19 cellular contexts compared by ENCODE assay signal in genomic region chr7:127550247-127550646, GRCh38. TPM values are rescaled to one million over a fixed set of nuclear protein-coding genes. Genes with fewer than 3 reads are reported as not detected.
DNase-seq lines count a peak whose midpoint lies in the region; ATAC-seq and TF ChIP-seq lines count a peak whose summit lies in the region.
"Had no signal": no experiment of that assay in that cellular context is flagged by ENCODE, and none has a peak within 500 bp of the region (broad histone marks: within the 10 kb centered on the region; RNA-seq: fewer than 3 reads in every experiment).

No MANE protein-coding gene starts in this region.

- POLR2A ChIA-PET in A673 (lab: Charles Lee; ENCODE audit: low non-redundant PET): no interaction called here
- POLR2A ChIA-PET in PC-3 (lab: Charles Lee; ENCODE audit: unreplicated experiment): no interaction called here
- POLR2A ChIA-PET in CD4-positive, alpha-beta T cell (lab: Charles Lee): no interaction called here

- H3K27ac ChIP-seq in A673 (ENCODE audit: low read depth, low read length, poor library complexity, severe bottlenecking): no peak overlapping the region
- H3K27ac ChIP-seq in GM23248: no peak overlapping the region
- H3K27ac ChIP-seq in PC-3 (ENCODE audit: low read length): no peak overlapping the region
- H3K27ac ChIP-seq in CD4-positive, alpha-beta T cell (ENCODE audit: low read depth, low read length): no peak overlapping the region
- H3K27ac ChIP-seq in upper lobe of right lung: no peak overlapping the region
- H3K27ac ChIP-seq: HL-60 had no signal

- peaks cover 6% of the 10 kb centered on the region for H3K9me3 Mint-ChIP-seq in CD4-positive, alpha-beta T cell

- H3K27me3 ChIP-seq in A673 (replicated peaks; ENCODE audit: insufficient read depth, low read depth, low read length, poor library complexity) (no peaks in the 10 kb centered on the region), GM23248 (replicated peaks; ENCODE audit: insufficient read depth) (no peaks in the 10 kb centered on the region), PC-3 (ENCODE audit: low read length) (no peaks in the 10 kb centered on the region), upper lobe of right lung (no peaks in the 10 kb centered on the region)
- H3K27me3 ChIP-seq in CD4-positive, alpha-beta T cell (ENCODE audit: control insufficient read depth, insufficient read depth, low read length): no peaks in the 10 kb centered on the region

- CTCF ChIA-PET in A673 (lab: Charles Lee): no interaction called here
- CTCF ChIA-PET in PC-3 (lab: Charles Lee): no interaction called here
- CTCF ChIA-PET in CD4-positive, alpha-beta T cell (lab: Charles Lee): no interaction called here

- intact Hi-C loops in A673 (cut with micrococcal nuclease; ENCODE audit: unreplicated experiment) (no loop called here), PC-3 (cut with micrococcal nuclease) (no loop called here), upper lobe of right lung (cut with DNase I) (no loop called here)
- intact Hi-C loops in CD4-positive, alpha-beta T cell (cut with DNase I, micrococcal nuclease): no loop called here

- TF ChIP-seq CTCF in A673 (conservative IDR thresholded peaks at IDR 0.05; ENCODE audit: low read depth, low read length): peak; percentile 37; the same call in 1 of the 2 replicates
- peak; percentile 52 for TF ChIP-seq CTCF in PC-3 (conservative IDR thresholded peaks at IDR 0.05; ENCODE audit: low read depth, low read length)
- peak; percentile 24 for TF ChIP-seq CTCF in fibroblast of pulmonary artery (IDR thresholded peaks at IDR 0.05; ENCODE audit: low read length, missing control alignments)
- no peak for TF ChIP-seq CTCF in CD4-positive, alpha-beta T cell (IDR thresholded peaks at IDR 0.05)
- TF ChIP-seq CTCF in upper lobe of right lung (IDR thresholded peaks at IDR 0.05): no peak

- DNase-seq in A673 (ENCODE audit: low spot score): no peak
- peak; percentile 12 for DNase-seq in GM23248
- DNase-seq in PC-3: peak; percentile 2
- no peak for DNase-seq in fibroblast of pulmonary artery (ENCODE audit: low read depth)
- no peak for DNase-seq in NCI-H748 (lab: John Stamatoyannopoulos, UW; ENCODE audit: unreplicated experiment)
- no peak for DNase-seq in CD4-positive, alpha-beta T cell
- no peak for DNase-seq in upper lobe of right lung
- DNase-seq: caudate nucleus, DMS153, glutamatergic neuron, immature natural killer cell, Karpas-422, mesenchymal stem cell, NCI-H187 treated with DMSO at 0.1 percent for 48 hours, Right ventricle myocardium superior had no signal

- no peak overlapping the region for H2AFZ ChIP-seq in GM23248
- no peak overlapping the region for H2AFZ ChIP-seq in PC-3 (ENCODE audit: low read length)

- H3K4me3 ChIP-seq in A673 (ENCODE audit: low read depth, low read length, poor library complexity, severe bottlenecking) (no peak overlapping the region), GM23248 (no peak overlapping the region), PC-3 (ENCODE audit: low read length) (no peak overlapping the region), fibroblast of pulmonary artery (replicated peaks; ENCODE audit: low read depth, low read length) (no peak overlapping the region), upper lobe of right lung (no peak overlapping the region)

- H3K4me1 ChIP-seq in A673 (ENCODE audit: insufficient read depth, low read length, poor library complexity, severe bottlenecking): no peaks in the 10 kb centered on the region
- H3K4me1 ChIP-seq in GM23248 (ENCODE audit: insufficient read depth): no peaks in the 10 kb centered on the region
- no peaks in the 10 kb centered on the region for H3K4me1 ChIP-seq in PC-3 (ENCODE audit: insufficient read depth, low read length)
- no peaks in the 10 kb centered on the region for H3K4me1 ChIP-seq in upper lobe of right lung

- in situ Hi-C loops in GM23248 (cut with MboI): no loop called here

- H3K9ac ChIP-seq in GM23248 (no peak overlapping the region), PC-3 (ENCODE audit: low read length) (no peak overlapping the region)

- no TSS peak for BruUV-seq in A673 (replicated peaks; lab: Mats Ljungman, UMichigan)
- no TSS peak for BruUV-seq in PC-3 (replicated peaks; lab: Mats Ljungman, UMichigan)

- H4K20me1 ChIP-seq in GM23248 (ENCODE audit: insufficient read depth): no peaks in the 10 kb centered on the region
- no peaks in the 10 kb centered on the region for H4K20me1 ChIP-seq in PC-3 (ENCODE audit: low read length)

- H3K9me2 ChIP-seq in GM23248 (ENCODE audit: insufficient read depth) (no peaks in the 10 kb centered on the region), PC-3 (replicated peaks; ENCODE audit: low read length) (no peaks in the 10 kb centered on the region)

- H3K36me3 Mint-ChIP-seq in CD4-positive, alpha-beta T cell (ENCODE audit: low read depth): no peaks in the 10 kb centered on the region

- H3K4me3 Mint-ChIP-seq in CD4-positive, alpha-beta T cell: no peak overlapping the region
- H3K4me3 Mint-ChIP-seq: B cell, immature natural killer cell had no signal

- H3K4me1 Mint-ChIP-seq in CD4-positive, alpha-beta T cell (ENCODE audit: low read depth): no peaks in the 10 kb centered on the region
- H3K4me1 Mint-ChIP-seq: B cell, immature natural killer cell had no signal

- H3K27ac Mint-ChIP-seq in CD4-positive, alpha-beta T cell: no peak overlapping the region
- H3K27ac Mint-ChIP-seq: activated naive CD4-positive, alpha-beta T cell treated with anti-CD3 and anti-CD28 coated beads, Interleukin-2, amount 50 U/mL, for 72 hours; B cell; immature natural killer cell had no signal

- peak; percentile 38; the same call in 1 of the 2 replicates for ATAC-seq in PC-3
- ATAC-seq in CD4-positive, alpha-beta T cell (ENCODE audit: poor library complexity): no peak
- no peak for ATAC-seq in upper lobe of right lung
- ATAC-seq in HG02884 (IDR thresholded peaks at IDR 0.05; ENCODE audit: unreplicated experiment): no peak
- ATAC-seq: activated naive CD4-positive, alpha-beta T cell treated with anti-CD3 and anti-CD28 coated beads, Interleukin-2, amount 50 U/mL, for 72 hours had no signal

- 28 to 53% methylated on average over 1 of the region's 1 CpG for WGBS in GM23248 (ENCODE audit: low coverage in 1 of 2, low lambda C conversion rate in 2 of 2, missing lambda C conversion rate in 2 of 2), 2 experiments

- no peaks in the 10 kb centered on the region for H3F3A ChIP-seq in GM23248 (ENCODE audit: insufficient read depth)
- H3F3A ChIP-seq in PC-3 (ENCODE audit: low read length, unreplicated experiment): no peaks in the 10 kb centered on the region

- H3K36me3 ChIP-seq in A673 (ENCODE audit: insufficient read depth, low read length, poor library complexity, severe bottlenecking) (no peaks in the 10 kb centered on the region), GM23248 (ENCODE audit: low read depth) (no peaks in the 10 kb centered on the region), PC-3 (ENCODE audit: low read depth, low read length) (no peaks in the 10 kb centered on the region), upper lobe of right lung (no peaks in the 10 kb centered on the region)

- H3K4me2 ChIP-seq in GM23248 (ENCODE audit: unreplicated experiment): no peak overlapping the region
- H3K4me2 ChIP-seq in PC-3 (ENCODE audit: low read length): no peak overlapping the region

- H3K9me3 ChIP-seq in A673 (ENCODE audit: low read depth, low read length, poor library complexity, severe bottlenecking) (no peaks in the 10 kb centered on the region), GM23248 (ENCODE audit: low read depth) (no peaks in the 10 kb centered on the region), PC-3 (ENCODE audit: low read length) (no peaks in the 10 kb centered on the region), upper lobe of right lung (no peaks in the 10 kb centered on the region)
- peaks cover 6% of the 10 kb centered on the region for H3K9me3 ChIP-seq in CD4-positive, alpha-beta T cell (ENCODE audit: control insufficient read depth, low read length)

- H3K27me3 Mint-ChIP-seq in CD4-positive, alpha-beta T cell: peaks cover 16% of the 10 kb centered on the region

- no peaks in the 10 kb centered on the region for H3K79me2 ChIP-seq in GM23248 (ENCODE audit: insufficient read depth)
- no peaks in the 10 kb centered on the region for H3K79me2 ChIP-seq in PC-3 (ENCODE audit: low read length)

RNA-seq across cellular contexts. Expression of gene GCC1, which starts 35.1 kb away (rescaled TPM):
- 15.2 and 15.5 TPM in 2 replicates for total RNA-seq in A673 (2021)
- total RNA-seq in GM23248 (2014; rRNA removed; shearing (Covaris generic)): 17.9 and 19.5 TPM in 2 replicates
- polyA plus RNA-seq in GM23248 (2016; fragmentation: Nextera tagmentation; extraction: Ambion mirVana): 13.8 TPM in 2 replicates
- total RNA-seq in PC-3 (2014; rRNA removed): 11.2 and 11.9 TPM in 2 replicates
- 10 to 100 TPM; 29.8 to 30.6 TPM for total RNA-seq in CD4-positive, alpha-beta T cell
- total RNA-seq in upper lobe of right lung: 18.1 TPM

RNA-seq across cellular contexts. Expression of gene ARF5, which starts 38.0 kb away (rescaled TPM):
- total RNA-seq in A673 (2021): 83.5 and 96.9 TPM in 2 replicates
- 263 and 269 TPM in 2 replicates for total RNA-seq in GM23248 (2014; rRNA removed; shearing (Covaris generic))
- polyA plus RNA-seq in GM23248 (2016; fragmentation: Nextera tagmentation; extraction: Ambion mirVana): 207 and 220 TPM in 2 replicates
- 163 and 187 TPM in 2 replicates for total RNA-seq in PC-3 (2014; rRNA removed)
- total RNA-seq in CD4-positive, alpha-beta T cell: 10 to 100 TPM; 87.0 TPM
- total RNA-seq in upper lobe of right lung: 92.9 TPM

RNA-seq across cellular contexts. Expression of gene FSCN3, which starts 43.3 kb away (rescaled TPM):
- total RNA-seq in A673 (2021) (0.52 and 0.83 TPM in 2 replicates), PC-3 (2014; rRNA removed) (0.40 and 2.2 TPM in 2 replicates), upper lobe of right lung (0.78 TPM)
- total RNA-seq in GM23248 (2014; rRNA removed; shearing (Covaris generic)): 3.8 TPM in 1 of 2 replicates, not detected in the other
- not detected in 2 replicates for polyA plus RNA-seq in GM23248 (2016; fragmentation: Nextera tagmentation; extraction: Ambion mirVana)
- total RNA-seq in CD4-positive, alpha-beta T cell: 1 to 10 TPM; 5.6 to 6.3 TPM
- total RNA-seq: Right ventricle myocardium superior had no signal

Comparison
In these comparisons a context has a peak if more than half of its experiments do, and no peak if none do; other contexts are left out.
1. DNase-seq: peak in GM23248 (single experiment) and PC-3 (single experiment); none in A673 (single experiment), fibroblast of pulmonary artery (single experiment), NCI-H748 (single experiment), CD4-positive, alpha-beta T cell (0 of 10) and upper lobe of right lung (single experiment).
2. CTCF ChIP-seq: peak in A673 (single experiment), PC-3 (single experiment) and fibroblast of pulmonary artery (single experiment); none in CD4-positive, alpha-beta T cell (single experiment) and upper lobe of right lung (single experiment).